11 cellular contexts compared by ENCODE assay signal in the genomic region with DNA sequence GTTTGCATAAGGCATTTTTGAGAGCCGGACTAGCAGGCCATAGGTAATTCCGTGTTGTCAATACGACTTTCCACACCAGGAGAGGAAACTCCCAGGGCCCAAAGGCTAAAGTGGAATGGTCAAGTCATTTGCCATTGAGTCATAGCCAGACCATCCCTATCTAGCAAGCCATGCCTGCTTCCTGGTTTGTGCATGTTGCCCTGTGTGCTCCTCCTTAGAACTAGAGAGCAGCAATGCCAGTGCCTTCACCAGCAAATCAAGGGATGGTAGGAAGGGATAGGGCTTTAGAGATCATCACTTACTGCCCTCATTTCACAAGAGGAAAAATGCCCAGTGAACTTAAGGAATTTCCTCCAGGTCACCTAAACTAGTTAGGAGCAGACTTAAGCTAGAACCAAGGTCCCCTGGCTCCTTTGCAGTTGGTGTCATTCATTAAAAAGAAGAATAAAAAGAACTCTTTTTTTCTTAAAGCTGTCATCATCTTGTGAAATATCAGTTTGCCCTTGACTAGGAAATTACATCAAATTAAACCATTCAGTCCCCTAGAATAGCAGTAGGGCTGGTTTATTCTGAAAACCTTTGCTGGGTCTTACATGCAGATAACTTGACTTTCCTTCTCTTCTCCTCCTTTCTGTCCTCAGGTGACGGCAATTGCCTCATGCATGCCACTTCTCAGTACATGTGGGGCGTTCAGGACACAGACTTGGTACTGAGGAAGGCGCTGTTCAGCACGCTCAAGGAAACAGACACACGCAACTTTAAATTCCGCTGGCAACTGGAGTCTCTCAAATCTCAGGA. TPM values are rescaled to one million over a fixed set of nuclear protein-coding genes. Genes with fewer than 3 reads are reported as not detected.
DNase-seq lines count a peak whose midpoint lies in the region; ATAC-seq lines count a peak whose summit lies in the region.
"Had no signal": no experiment of that assay in that cellular context is flagged by ENCODE, and none has a peak within 500 bp of the region (broad histone marks: within the 10 kb centered on the region; RNA-seq: fewer than 3 reads in every experiment).

No MANE protein-coding gene starts in this region.

- H3K27me3 Mint-ChIP-seq in activated CD8-positive, alpha-beta T cell treated with anti-CD3 and anti-CD28 coated beads, Interleukin-2, amount 10 ng/mL, durations not matched to agents 7 days and 5 days (ENCODE audit: low read depth), result no peaks in the 10 kb centered on the region
- H3K27me3 Mint-ChIP-seq in immature natural killer cell (ENCODE audit: low read depth in 3 of 3), result peaks cover 20 to 70% (median 56%) of the 10 kb centered on the region in 3 donors
- H3K27me3 Mint-ChIP-seq in stimulated activated memory B cell treated with anti-CD40 and anti-IgM and Interleukin-4, amounts not matched to agents 10 μg/mL and 1 μg/mL and 100 μg/mL, for 72 hours, result no peaks in the 10 kb centered on the region

- POLR2A ChIA-PET in activated CD8-positive, alpha-beta T cell treated with anti-CD3 and anti-CD28 coated beads, Interleukin-2, amount 10 ng/mL, durations not matched to agents 7 days and 5 days (lab: Charles Lee), result interaction anchor here (1.2 to 1.3 kb wide), 2 partner anchors 97 to 101 kb away, joined by 3 to 4 read pairs; no protein-coding TSS in a partner anchor

- CTCF ChIA-PET in activated CD8-positive, alpha-beta T cell treated with anti-CD3 and anti-CD28 coated beads, Interleukin-2, amount 10 ng/mL, durations not matched to agents 7 days and 5 days (lab: Charles Lee), result interaction anchor here (1.2 to 18.3 kb wide), 9 partner anchors 7 to 175 kb away, joined by 3 to 555 read pairs (median 13); no protein-coding TSS in a partner anchor

- H3K4me3 Mint-ChIP-seq in activated CD8-positive, alpha-beta T cell treated with anti-CD3 and anti-CD28 coated beads, Interleukin-2, amount 10 ng/mL, durations not matched to agents 7 days and 5 days, result no peak overlapping the region
- peak overlapping the region in 2 of 5 donors; percentile 5 to 6 for H3K4me3 Mint-ChIP-seq in immature natural killer cell
- H3K4me3 Mint-ChIP-seq in stimulated activated memory B cell treated with anti-CD40 and anti-IgM and Interleukin-4, amounts not matched to agents 10 μg/mL and 1 μg/mL and 100 μg/mL, for 72 hours, result peak overlapping the region; percentile 88

- DNase-seq in NOMO-1 treated with DMSO at 0.1 percent for 48 hours (lab: John Stamatoyannopoulos, UW; ENCODE audit: unreplicated experiment) (peak; percentile 7), NOMO-1 treated with dmso at 0.1 percent for 144 hours (lab: John Stamatoyannopoulos, UW; ENCODE audit: unreplicated experiment) (no peak), immature natural killer cell (peak; percentile 7 to 22 (median 9)), posterior cingulate gyrus (no peak), C1 segment of cervical spinal cord (lab: John Stamatoyannopoulos, UW) (no peak), MV-4-11 (lab: John Stamatoyannopoulos, UW) (no peak)
- DNase-seq in activated CD8-positive, alpha-beta T cell treated with anti-CD3 and anti-CD28 coated beads, Interleukin-2, amount 10 ng/mL, durations not matched to agents 7 days and 5 days, result no peak
- DNase-seq: 8988T; NCI-H774; stimulated activated CD4-positive, alpha-beta T cell treated with anti-CD3 and anti-CD28 coated beads, Interleukin-2, amount 100 ng/mL, for 48 hours had no signal

- peak overlapping the region; percentile 53 for H3K27ac Mint-ChIP-seq in activated CD8-positive, alpha-beta T cell treated with anti-CD3 and anti-CD28 coated beads, Interleukin-2, amount 10 ng/mL, durations not matched to agents 7 days and 5 days
- H3K27ac Mint-ChIP-seq in immature natural killer cell, result peak overlapping the region in 2 of 6 donors; percentile 87 to 92
- peak overlapping the region; percentile 93 for H3K27ac Mint-ChIP-seq in stimulated activated memory B cell treated with anti-CD40 and anti-IgM and Interleukin-4, amounts not matched to agents 10 μg/mL and 1 μg/mL and 100 μg/mL, for 72 hours

- H3K9me3 Mint-ChIP-seq in activated CD8-positive, alpha-beta T cell treated with anti-CD3 and anti-CD28 coated beads, Interleukin-2, amount 10 ng/mL, durations not matched to agents 7 days and 5 days (ENCODE audit: insufficient read depth), result no peaks in the 10 kb centered on the region
- H3K9me3 Mint-ChIP-seq in immature natural killer cell, result no peaks in the 10 kb centered on the region
- H3K9me3 Mint-ChIP-seq in stimulated activated memory B cell treated with anti-CD40 and anti-IgM and Interleukin-4, amounts not matched to agents 10 μg/mL and 1 μg/mL and 100 μg/mL, for 72 hours, result no peaks in the 10 kb centered on the region

- intact Hi-C loops in posterior cingulate gyrus (cut with DNase I), result no loop called here

- ATAC-seq in activated CD8-positive, alpha-beta T cell treated with anti-CD3 and anti-CD28 coated beads, Interleukin-2, amount 10 ng/mL, durations not matched to agents 7 days and 5 days, result no peak
- no peak for ATAC-seq in stimulated activated memory B cell treated with anti-CD40 and anti-IgM and Interleukin-4, amounts not matched to agents 10 μg/mL and 1 μg/mL and 100 μg/mL, for 72 hours

- H3K4me1 Mint-ChIP-seq in activated CD8-positive, alpha-beta T cell treated with anti-CD3 and anti-CD28 coated beads, Interleukin-2, amount 10 ng/mL, durations not matched to agents 7 days and 5 days (ENCODE audit: low read depth), result peaks cover 79% of the 10 kb centered on the region
- H3K4me1 Mint-ChIP-seq in immature natural killer cell, result peaks cover 51 to 70% of the 10 kb centered on the region in 2 donors
- peaks cover 80% of the 10 kb centered on the region for H3K4me1 Mint-ChIP-seq in stimulated activated memory B cell treated with anti-CD40 and anti-IgM and Interleukin-4, amounts not matched to agents 10 μg/mL and 1 μg/mL and 100 μg/mL, for 72 hours

- H3K36me3 Mint-ChIP-seq in activated CD8-positive, alpha-beta T cell treated with anti-CD3 and anti-CD28 coated beads, Interleukin-2, amount 10 ng/mL, durations not matched to agents 7 days and 5 days (ENCODE audit: low read depth), result peaks cover 85% of the 10 kb centered on the region
- peaks cover 48 to 73% (median 60%) of the 10 kb centered on the region in 3 donors for H3K36me3 Mint-ChIP-seq in immature natural killer cell
- H3K36me3 Mint-ChIP-seq in stimulated activated memory B cell treated with anti-CD40 and anti-IgM and Interleukin-4, amounts not matched to agents 10 μg/mL and 1 μg/mL and 100 μg/mL, for 72 hours, result peaks cover 81% of the 10 kb centered on the region

RNA-seq across cellular contexts. Expression of a gene that starts 7.3 kb away (rescaled TPM):
- total RNA-seq in activated CD8-positive, alpha-beta T cell treated with anti-CD3 and anti-CD28 coated beads, Interleukin-2, amount 10 ng/mL, durations not matched to agents 7 days and 5 days, result 10 to 100 TPM; 29.6 to 34.5 TPM
- 100 to 1,000 TPM in 2 of 3 donors, 10 to 100 TPM in 1; 55.8 to 118 (median 117) TPM for polyA plus RNA-seq in immature natural killer cell

Comparison
In these comparisons a context has a peak if more than half of its experiments do, and no peak if none do; other contexts are left out.
1. DNase-seq: peak in NOMO-1 treated with DMSO at 0.1 percent for 48 hours (single experiment) and immature natural killer cell (3 of 3); none in NOMO-1 treated with dmso at 0.1 percent for 144 hours (single experiment), activated CD8-positive, alpha-beta T cell treated with anti-CD3 and anti-CD28 coated beads, Interleukin-2, amount 10 ng/mL, durations not matched to agents 7 days and 5 days (single experiment), posterior cingulate gyrus (0 of 10), C1 segment of cervical spinal cord (0 of 14) and MV-4-11 (single experiment).